In the genomic region with DNA sequence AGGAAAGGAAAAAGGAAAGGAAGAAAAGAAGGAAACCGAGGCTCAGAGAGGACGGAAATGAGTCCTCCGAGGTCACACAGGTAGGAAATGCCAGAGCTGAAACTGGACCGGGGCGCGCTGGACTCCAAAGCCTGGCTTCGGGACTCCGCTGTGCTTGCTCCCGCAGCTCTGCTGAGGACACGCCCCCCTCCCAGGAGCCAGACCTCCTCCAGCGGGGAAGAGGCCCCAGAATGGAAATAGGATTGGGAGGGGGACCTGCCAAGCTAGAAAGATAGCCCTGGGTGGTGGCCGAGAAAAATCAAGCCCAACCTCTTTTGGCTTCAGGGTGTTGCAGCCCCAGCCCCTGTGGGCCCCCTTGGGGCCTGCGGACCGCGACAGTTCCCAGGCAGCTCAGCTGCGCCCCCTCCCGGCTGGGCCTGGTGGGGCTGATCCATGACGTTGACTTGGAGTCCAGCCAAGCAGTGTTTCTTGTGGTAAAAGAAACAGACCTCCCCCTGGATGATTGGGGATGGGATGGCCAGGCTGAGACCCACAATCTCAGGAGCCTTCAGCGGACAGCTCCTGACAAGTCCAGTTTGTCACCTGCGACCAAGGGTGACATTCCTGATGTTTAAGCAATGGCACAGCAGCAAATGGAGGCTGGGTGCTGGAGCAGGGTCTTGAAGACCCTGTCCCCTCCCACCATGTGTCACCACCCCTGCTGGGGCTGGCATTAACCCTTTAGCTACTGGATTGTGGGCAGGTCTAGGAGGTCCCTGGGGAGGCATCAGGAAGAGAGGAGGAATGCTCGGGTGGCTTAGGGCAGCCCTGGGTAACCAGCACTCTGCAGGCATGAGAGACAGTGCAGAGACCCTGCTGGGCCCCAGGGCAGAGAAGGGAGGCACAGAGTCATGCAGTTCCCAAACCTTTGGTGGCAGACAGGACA, we compare ENCODE assay signal across 7 cellular contexts. TPM values are rescaled to one million over a fixed set of nuclear protein-coding genes. Genes with fewer than 3 reads are reported as not detected.
DNase-seq lines count a peak whose midpoint lies in the region; ATAC-seq, FAIRE-seq and TF ChIP-seq lines count a peak whose summit lies in the region.

No MANE protein-coding gene starts in this region.

- peak; percentile 58 to 60 for TF ChIP-seq RAD21 in K562 (CRISPR knock-in tag; conservative IDR thresholded peaks at IDR 0.05 in 1 of 2, IDR thresholded peaks at IDR 0.05 in 1 of 2)

- no peaks in the 10 kb centered on the region for H3K27me3 ChIP-seq in K562 (ENCODE audit: control insufficient read depth in 2 of 2, insufficient read depth in 2 of 2, low read length in 2 of 2)

- H3K9ac ChIP-seq in K562 (ENCODE audit: insufficient read depth in 1 of 2, low read depth in 2 of 2, low read length in 2 of 2): peak overlapping the region in 1 of 2 experiments; percentile 75; a peak in 2 of 4 replicates

- ATAC-seq in K562 (peak; percentile 85), GM18519 (IDR thresholded peaks at IDR 0.05; ENCODE audit: low FRiP score, unreplicated experiment) (no peak)

- H3K9me1 ChIP-seq in K562 (ENCODE audit: control insufficient read depth, insufficient read depth, low read length): no peaks in the 10 kb centered on the region

- TF ChIP-seq POLR2A in K562 (conservative IDR thresholded peaks at IDR 0.05): no peak

- H3K79me2 ChIP-seq in K562 (ENCODE audit: control insufficient read depth, insufficient read depth, low read length): peaks cover 65% of the 10 kb centered on the region

- H4K20me1 ChIP-seq in K562 (replicated peaks; ENCODE audit: control insufficient read depth, insufficient read depth, low read length): peaks cover 35% of the 10 kb centered on the region

- no TSS peak for BruUV-seq in K562 (replicated peaks; lab: Mats Ljungman, UMichigan)

- H3K36me3 ChIP-seq in K562 (ENCODE audit: control insufficient read depth, insufficient read depth, low read length): peaks cover 12% of the 10 kb centered on the region; the same call in 1 of the 3 replicates

- peak; percentile 94 for FAIRE-seq in K562 (lab: Jason Lieb, UNC)

- peak overlapping the region; percentile 13; the same call in 2 of the 3 replicates for H3K27ac ChIP-seq in K562 (ENCODE audit: extremely low read depth, low read depth, low read length)

- H3K9me3 ChIP-seq in K562 (replicated peaks; ENCODE audit: control insufficient read depth, insufficient read depth, low read depth, low read length): no peaks in the 10 kb centered on the region

- POLR2A ChIA-PET in K562 (lab: Yijun Ruan, JAX): interaction anchor here (0.7 to 1.7 kb wide), 6 partner anchors 10 to 269 kb away, joined by 3 to 8 read pairs (median 4); no protein-coding TSS in a partner anchor

- peaks cover 23 to 44% of the 10 kb centered on the region in 2 experiments for H3K4me1 ChIP-seq in K562 (replicated peaks in 1 of 2; ENCODE audit: control insufficient read depth in 2 of 2, insufficient read depth in 2 of 2, low read length in 2 of 2)

- TF ChIP-seq CTCF in GM12872 (IDR thresholded peaks at IDR 0.05; ENCODE audit: insufficient read depth, low read depth, low read length) (peak; percentile 94), K562 (IDR thresholded peaks at IDR 0.05 in 2 of 3, conservative IDR thresholded peaks at IDR 0.05 in 1 of 3; ENCODE audit: insufficient read depth in 2 of 3, low read depth in 1 of 3, low read length in 3 of 3) (peak; percentile 96 to 99 (median 97))

- intact Hi-C loops in K562 (cut with micrococcal nuclease): no loop called here

- no peak overlapping the region for H3K4me3 ChIP-seq in K562

- in situ Hi-C loops in K562 (cut with MboI): no loop called here

- peak; percentile 32; the same call in 1 of the 2 replicates for TF ChIP-seq EP300 in K562 (IDR thresholded peaks at IDR 0.05; ENCODE audit: low read length)

- peak overlapping the region; percentile 54 for H3K4me2 ChIP-seq in K562 (ENCODE audit: insufficient read depth, low read length)

- peak; percentile 6 for DNase-seq in NCI-H1048 (lab: John Stamatoyannopoulos, UW)
- DNase-seq in T1000 (lab: John Stamatoyannopoulos, UW): peak; percentile 73
- DNase-seq in K562 (ENCODE audit: extremely low read depth in 1 of 4, low spot score in 3 of 4): peak; percentile 92 to 94 (median 94)
- peak; percentile 22 for DNase-seq in inferior parietal cortex (ENCODE audit: extremely low spot score)
- DNase-seq in stimulated activated CD4-positive, alpha-beta T cell treated with anti-CD3 and anti-CD28 coated beads, Interleukin-2, amount 100 ng/mL, for 24 hours: peak; percentile 67 to 71

- WGBS in K562 (ENCODE audit: insufficient coverage, low coverage, missing lambda C conversion rate): 23% methylated on average over 20 of the region's 21 CpGs

- H2AFZ ChIP-seq in K562 (ENCODE audit: low read depth, low read length): no peak overlapping the region

- CTCF ChIA-PET in K562 (lab: Yijun Ruan, JAX; ENCODE audit: low intra/inter-chr PET ratio): interaction anchor here (0.6 to 1.1 kb wide), 2 partner anchors 78 to 108 kb away, joined by 3 to 4 read pairs; no protein-coding TSS in a partner anchor

TF ChIP-seq in K562, 482 proteins besides CTCF, POLR2A, EP300 and RAD21 (continues in another document):
- TF ChIP-seq, protein P1, sequence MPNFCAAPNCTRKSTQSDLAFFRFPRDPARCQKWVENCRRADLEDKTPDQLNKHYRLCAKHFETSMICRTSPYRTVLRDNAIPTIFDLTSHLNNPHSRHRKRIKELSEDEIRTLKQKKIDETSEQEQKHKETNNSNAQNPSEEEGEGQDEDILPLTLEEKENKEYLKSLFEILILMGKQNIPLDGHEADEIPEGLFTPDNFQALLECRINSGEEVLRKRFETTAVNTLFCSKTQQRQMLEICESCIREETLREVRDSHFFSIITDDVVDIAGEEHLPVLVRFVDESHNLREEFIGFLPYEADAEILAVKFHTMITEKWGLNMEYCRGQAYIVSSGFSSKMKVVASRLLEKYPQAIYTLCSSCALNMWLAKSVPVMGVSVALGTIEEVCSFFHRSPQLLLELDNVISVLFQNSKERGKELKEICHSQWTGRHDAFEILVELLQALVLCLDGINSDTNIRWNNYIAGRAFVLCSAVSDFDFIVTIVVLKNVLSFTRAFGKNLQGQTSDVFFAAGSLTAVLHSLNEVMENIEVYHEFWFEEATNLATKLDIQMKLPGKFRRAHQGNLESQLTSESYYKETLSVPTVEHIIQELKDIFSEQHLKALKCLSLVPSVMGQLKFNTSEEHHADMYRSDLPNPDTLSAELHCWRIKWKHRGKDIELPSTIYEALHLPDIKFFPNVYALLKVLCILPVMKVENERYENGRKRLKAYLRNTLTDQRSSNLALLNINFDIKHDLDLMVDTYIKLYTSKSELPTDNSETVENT (CRISPR knock-in tag; IDR thresholded peaks at IDR 0.05): 0 out of 2 replicates have a peak, but pooled peaks have one; percentile 21
- TF ChIP-seq SMC3 (conservative IDR thresholded peaks at IDR 0.05; ENCODE audit: insufficient read depth, low read depth, low read length) (peak; percentile 64; the same call in 1 of the 2 replicates), RB1 (IDR thresholded peaks at IDR 0.05; ENCODE audit: low read depth) (peak; percentile 59; the same call in 1 of the 2 replicates), STAT5A (IDR thresholded peaks at IDR 0.05; ENCODE audit: borderline replicate concordance, low read length) (peak; percentile 23; the same call in 1 of the 2 replicates), PCBP2 (IDR thresholded peaks at IDR 0.05; ENCODE audit: low read depth, low read length, poor library complexity, severe bottlenecking) (no peak), CHD4 (IDR thresholded peaks at IDR 0.05; ENCODE audit: insufficient read depth, insufficient replicate concordance, low read depth, low read length, poor library complexity, severe bottlenecking) (peak; percentile 15), ZNF764 (CRISPR knock-in tag; IDR thresholded peaks at IDR 0.05; ENCODE audit: low read depth) (no peak)
- TF ChIP-seq, protein P2, sequence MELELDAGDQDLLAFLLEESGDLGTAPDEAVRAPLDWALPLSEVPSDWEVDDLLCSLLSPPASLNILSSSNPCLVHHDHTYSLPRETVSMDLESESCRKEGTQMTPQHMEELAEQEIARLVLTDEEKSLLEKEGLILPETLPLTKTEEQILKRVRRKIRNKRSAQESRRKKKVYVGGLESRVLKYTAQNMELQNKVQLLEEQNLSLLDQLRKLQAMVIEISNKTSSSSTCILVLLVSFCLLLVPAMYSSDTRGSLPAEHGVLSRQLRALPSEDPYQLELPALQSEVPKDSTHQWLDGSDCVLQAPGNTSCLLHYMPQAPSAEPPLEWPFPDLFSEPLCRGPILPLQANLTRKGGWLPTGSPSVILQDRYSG (tag; conservative IDR thresholded peaks at IDR 0.05; ENCODE audit: low read depth): no peak
- TF ChIP-seq, protein P3, sequence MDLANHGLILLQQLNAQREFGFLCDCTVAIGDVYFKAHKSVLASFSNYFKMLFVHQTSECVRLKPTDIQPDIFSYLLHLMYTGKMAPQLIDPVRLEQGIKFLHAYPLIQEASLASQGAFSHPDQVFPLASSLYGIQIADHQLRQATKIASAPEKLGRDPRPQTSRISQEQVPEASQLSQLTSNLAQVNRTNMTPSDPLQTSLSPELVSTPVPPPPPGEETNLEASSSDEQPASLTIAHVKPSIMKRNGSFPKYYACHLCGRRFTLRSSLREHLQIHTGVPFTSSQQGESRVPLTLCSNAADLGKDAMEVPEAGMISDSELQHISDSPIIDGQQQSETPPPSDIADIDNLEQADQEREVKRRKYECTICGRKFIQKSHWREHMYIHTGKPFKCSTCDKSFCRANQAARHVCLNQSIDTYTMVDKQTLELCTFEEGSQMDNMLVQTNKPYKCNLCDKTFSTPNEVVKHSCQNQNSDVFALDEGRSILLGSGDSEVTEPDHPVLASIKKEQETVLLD (IDR thresholded peaks at IDR 0.05): 0 out of 2 replicates have a peak, but pooled peaks have one; percentile 24

RNA-seq across cellular contexts. Expression of a gene that starts 55.4 kb away (rescaled TPM):
- 220 and 451 TPM in 2 replicates for total RNA-seq in K562 (2011; cell fraction: chromatin; rRNA removed; ENCODE audit: low replicate concordance)
- total RNA-seq in K562 (2011; cell fraction: nucleolus; rRNA removed): 258 and 278 TPM in 2 replicates
- 187 and 217 TPM in 2 replicates for total RNA-seq in K562 (2011; cell fraction: nucleoplasm; rRNA removed)
- total RNA-seq in K562 (2014; rRNA removed): 22.3 and 28.3 TPM in 2 replicates
- 9.2 and 15.5 TPM in 2 replicates for total RNA-seq in K562 (2014; rRNA removed; fragmentation: Illumina TruSeq; extraction: Trizol)
- 12.8 and 13.3 TPM in 2 replicates for total RNA-seq in K562 (2015; rRNA removed; fragmentation: Illumina TruSeq; extraction: Trizol)
- 43.3 and 46.1 TPM in 2 replicates for total RNA-seq in K562 (2021)
- polyA plus RNA-seq in K562 (2011; rRNA removed): 48.8 and 65.1 TPM in 2 replicates
- polyA plus RNA-seq in K562 (2011; cell fraction: cytosol; rRNA removed): 23.4 and 24.4 TPM in 2 replicates
- 468 and 642 TPM in 2 replicates for polyA plus RNA-seq in K562 (2011; cell fraction: nucleus; rRNA removed)
- 23.3 and 29.2 TPM in 2 replicates for polyA plus RNA-seq in K562 (2012)
- 21.4 and 23.4 TPM in 2 replicates for polyA plus RNA-seq in K562 (2014; fragmentation: Illumina TruSeq; extraction: Trizol)
- 1 to 10 TPM; 3.3 to 3.8 TPM for polyA plus RNA-seq in K562 (2014; fragmentation: Nextera tagmentation; extraction: Ambion mirVana)
- 62.7 and 66.4 TPM in 2 replicates for polyA plus RNA-seq in K562 (2014; rRNA removed)
- 12.5 and 15.4 TPM in 2 replicates for polyA minus RNA-seq in K562 (2011; rRNA and poly(A)+ RNA removed)
- 15.8 and 20.2 TPM in 2 replicates for polyA minus RNA-seq in K562 (2011; cell fraction: cytosol; rRNA and poly(A)+ RNA removed)
- polyA minus RNA-seq in K562 (2011; cell fraction: nucleus; rRNA and poly(A)+ RNA removed): 65.3 and 73.8 TPM in 2 replicates

Comparison
In these comparisons a context has a peak if more than half of its experiments do, and no peak if none do; other contexts are left out.
1. DNase-seq: peak in every context shown above with its lines; median percentile 94 in K562; 73 in T1000; 69 in stimulated activated CD4-positive, alpha-beta T cell treated with anti-CD3 and anti-CD28 coated beads, Interleukin-2, amount 100 ng/mL, for 24 hours; 22 in inferior parietal cortex; 6 in NCI-H1048.